In genomic region chr1:40404670-40405462, GRCh38 we compare ENCODE assay signal across 1 cellular context.
TF ChIP-seq lines count a peak whose summit lies in the region.

No MANE protein-coding gene starts in this region.

TF ChIP-seq in HepG2, 621 proteins besides CTCF, POLR2A, EP300 and RAD21 (continued from another document):
- TF ChIP-seq ARID3A (IDR thresholded peaks at IDR 0.05; ENCODE audit: low read depth, low read length) = 0 out of 2 replicates have a peak, but pooled peaks have one; percentile 18
- no peak for TF ChIP-seq ASH2L (IDR thresholded peaks at IDR 0.05; ENCODE audit: insufficient read length, low read depth, low read length)
- TF ChIP-seq CREB1 (IDR thresholded peaks at IDR 0.05) = no peak
- peak; percentile 41; the same call in 1 of the 2 replicates for TF ChIP-seq CREB1 (CRISPR knock-in tag; IDR thresholded peaks at IDR 0.05)
- peak; percentile 35; the same call in 1 of the 2 replicates for TF ChIP-seq REPIN1 (CRISPR knock-in tag; IDR thresholded peaks at IDR 0.05; ENCODE audit: borderline replicate concordance, low read depth)
- TF ChIP-seq ZSCAN25 (CRISPR knock-in tag; IDR thresholded peaks at IDR 0.05) = no peak
- TF ChIP-seq ZSCAN5A (CRISPR knock-in tag; IDR thresholded peaks at IDR 0.05; ENCODE audit: borderline replicate concordance) = no peak
- no peak for TF ChIP-seq ZBED4 (CRISPR knock-in tag; IDR thresholded peaks at IDR 0.05; ENCODE audit: borderline replicate concordance)
- TF ChIP-seq ZZZ3 (CRISPR knock-in tag; IDR thresholded peaks at IDR 0.05; ENCODE audit: borderline replicate concordance) = no peak
- TF ChIP-seq ZNF704 (CRISPR knock-in tag; IDR thresholded peaks at IDR 0.05; ENCODE audit: borderline replicate concordance) = no peak
- TF ChIP-seq ZMYM4 (CRISPR knock-in tag; IDR thresholded peaks at IDR 0.05) = no peak
- no peak for TF ChIP-seq PREB (CRISPR knock-in tag; IDR thresholded peaks at IDR 0.05)
- no peak for TF ChIP-seq HNRNPH1 (optimal IDR thresholded peaks at IDR 0.05; ENCODE audit: low read depth, low read length)
- TF ChIP-seq ZNF703 (CRISPR knock-in tag; IDR thresholded peaks at IDR 0.05; ENCODE audit: borderline replicate concordance) = no peak
- peak; percentile 89 for TF ChIP-seq SMC3 (IDR thresholded peaks at IDR 0.05; ENCODE audit: low read length)
- TF ChIP-seq NAIF1 (CRISPR knock-in tag; IDR thresholded peaks at IDR 0.05; ENCODE audit: borderline replicate concordance) = no peak
- TF ChIP-seq ARID5B (CRISPR knock-in tag; IDR thresholded peaks at IDR 0.05) = peak; percentile 36; the same call in 1 of the 2 replicates
- TF ChIP-seq ZNF430 (CRISPR knock-in tag; IDR thresholded peaks at IDR 0.05) = 0 out of 2 replicates have a peak, but pooled peaks have one; percentile 20
- TF ChIP-seq KLF16 (CRISPR knock-in tag; IDR thresholded peaks at IDR 0.05) = peak in 1 of 2 experiments; percentile 17; a peak in 1 of 4 replicates
- no peak for TF ChIP-seq ZBTB3 (CRISPR knock-in tag; IDR thresholded peaks at IDR 0.05; ENCODE audit: borderline replicate concordance, low read depth)
- no peak for TF ChIP-seq HNRNPL (IDR thresholded peaks at IDR 0.05; ENCODE audit: low read depth, low read length)
- 0 out of 2 replicates have a peak, but pooled peaks have one; percentile 28 for TF ChIP-seq ARID2 (CRISPR knock-in tag; IDR thresholded peaks at IDR 0.05; ENCODE audit: borderline replicate concordance)
- no peak for TF ChIP-seq ZNF24 (IDR thresholded peaks at IDR 0.05)
- no peak for TF ChIP-seq ZNF329 (CRISPR knock-in tag; IDR thresholded peaks at IDR 0.05; ENCODE audit: low read depth)
- TF ChIP-seq SP1 (IDR thresholded peaks at IDR 0.05) = no peak
- no peak for TF ChIP-seq SP1 (CRISPR knock-in tag; IDR thresholded peaks at IDR 0.05)
- TF ChIP-seq GFI1 (CRISPR knock-in tag; IDR thresholded peaks at IDR 0.05; ENCODE audit: borderline replicate concordance) = no peak
- peak; percentile 44 for TF ChIP-seq FOXA3 (CRISPR knock-in tag; IDR thresholded peaks at IDR 0.05)
- TF ChIP-seq ZNF609 (CRISPR knock-in tag; IDR thresholded peaks at IDR 0.05; ENCODE audit: borderline replicate concordance) = no peak
- TF ChIP-seq STAG1 (CRISPR knock-in tag; IDR thresholded peaks at IDR 0.05) = peak; percentile 87
- 0 out of 4 replicates have a peak, but pooled peaks of 1 of the 2 experiments have one; percentile 8 for TF ChIP-seq ATF4 (CRISPR knock-in tag; IDR thresholded peaks at IDR 0.05)
